In the genomic region with DNA sequence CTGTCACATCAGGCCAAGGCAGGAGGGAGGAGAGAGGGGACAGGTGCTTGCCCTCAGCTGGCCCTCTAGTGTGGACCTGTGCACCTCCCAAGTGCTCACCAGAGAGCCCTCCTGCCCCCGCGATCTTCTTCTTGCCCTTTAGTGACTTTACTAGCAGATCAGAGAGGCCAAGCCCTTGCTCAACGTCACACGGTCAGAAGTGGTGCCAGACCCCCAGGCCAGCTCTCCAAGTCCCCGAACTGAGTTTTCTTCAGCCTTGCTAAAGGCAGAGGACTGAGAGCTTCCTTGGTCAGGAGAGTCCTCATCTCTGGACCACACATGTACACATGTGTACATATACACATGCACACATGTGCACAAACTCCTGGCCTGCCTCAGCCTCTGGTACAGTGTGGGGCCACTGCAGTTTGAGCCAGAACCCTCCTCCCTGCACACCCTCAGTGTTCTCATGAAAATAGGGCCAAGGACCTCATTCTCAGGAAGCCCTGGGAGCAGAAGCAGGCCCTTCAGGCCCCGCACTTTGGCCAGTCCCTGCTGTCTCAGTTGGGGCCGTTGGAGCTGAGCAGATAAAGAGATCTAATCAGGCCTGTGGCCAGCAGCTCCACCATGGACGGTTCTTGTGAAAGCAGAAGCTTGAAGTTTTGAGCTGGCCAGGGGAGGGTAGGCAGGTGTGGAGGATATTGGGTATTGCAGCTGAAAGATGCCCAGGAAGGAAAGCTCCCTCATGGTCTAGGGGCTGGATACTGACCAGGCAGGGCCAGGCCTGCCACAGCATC, we compare ENCODE assay signal across 1 cellular context.
TF ChIP-seq lines count a peak whose summit lies in the region.

No MANE protein-coding gene starts in this region.

TF ChIP-seq in K562, 482 proteins besides CTCF, POLR2A, EP300 and RAD21 (continued from another document and continues in another):
- TF ChIP-seq, protein P1, sequence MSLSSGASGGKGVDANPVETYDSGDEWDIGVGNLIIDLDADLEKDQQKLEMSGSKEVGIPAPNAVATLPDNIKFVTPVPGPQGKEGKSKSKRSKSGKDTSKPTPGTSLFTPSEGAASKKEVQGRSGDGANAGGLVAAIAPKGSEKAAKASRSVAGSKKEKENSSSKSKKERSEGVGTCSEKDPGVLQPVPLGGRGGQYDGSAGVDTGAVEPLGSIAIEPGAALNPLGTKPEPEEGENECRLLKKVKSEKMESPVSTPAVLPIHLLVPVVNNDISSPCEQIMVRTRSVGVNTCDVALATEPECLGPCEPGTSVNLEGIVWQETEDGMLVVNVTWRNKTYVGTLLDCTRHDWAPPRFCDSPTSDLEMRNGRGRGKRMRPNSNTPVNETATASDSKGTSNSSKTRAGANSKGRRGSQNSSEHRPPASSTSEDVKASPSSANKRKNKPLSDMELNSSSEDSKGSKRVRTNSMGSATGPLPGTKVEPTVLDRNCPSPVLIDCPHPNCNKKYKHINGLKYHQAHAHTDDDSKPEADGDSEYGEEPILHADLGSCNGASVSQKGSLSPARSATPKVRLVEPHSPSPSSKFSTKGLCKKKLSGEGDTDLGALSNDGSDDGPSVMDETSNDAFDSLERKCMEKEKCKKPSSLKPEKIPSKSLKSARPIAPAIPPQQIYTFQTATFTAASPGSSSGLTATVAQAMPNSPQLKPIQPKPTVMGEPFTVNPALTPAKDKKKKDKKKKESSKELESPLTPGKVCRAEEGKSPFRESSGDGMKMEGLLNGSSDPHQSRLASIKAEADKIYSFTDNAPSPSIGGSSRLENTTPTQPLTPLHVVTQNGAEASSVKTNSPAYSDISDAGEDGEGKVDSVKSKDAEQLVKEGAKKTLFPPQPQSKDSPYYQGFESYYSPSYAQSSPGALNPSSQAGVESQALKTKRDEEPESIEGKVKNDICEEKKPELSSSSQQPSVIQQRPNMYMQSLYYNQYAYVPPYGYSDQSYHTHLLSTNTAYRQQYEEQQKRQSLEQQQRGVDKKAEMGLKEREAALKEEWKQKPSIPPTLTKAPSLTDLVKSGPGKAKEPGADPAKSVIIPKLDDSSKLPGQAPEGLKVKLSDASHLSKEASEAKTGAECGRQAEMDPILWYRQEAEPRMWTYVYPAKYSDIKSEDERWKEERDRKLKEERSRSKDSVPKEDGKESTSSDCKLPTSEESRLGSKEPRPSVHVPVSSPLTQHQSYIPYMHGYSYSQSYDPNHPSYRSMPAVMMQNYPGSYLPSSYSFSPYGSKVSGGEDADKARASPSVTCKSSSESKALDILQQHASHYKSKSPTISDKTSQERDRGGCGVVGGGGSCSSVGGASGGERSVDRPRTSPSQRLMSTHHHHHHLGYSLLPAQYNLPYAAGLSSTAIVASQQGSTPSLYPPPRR (CRISPR knock-in tag; IDR thresholded peaks at IDR 0.05; ENCODE audit: borderline replicate concordance): no peak
- TF ChIP-seq CBFA2T3 (IDR thresholded peaks at IDR 0.05) (no peak), SOX6 (IDR thresholded peaks at IDR 0.05) (peak; percentile 74; the same call in 1 of the 2 replicates), ZNF140 (CRISPR knock-in tag; IDR thresholded peaks at IDR 0.05) (no peak), ZNF77 (CRISPR knock-in tag; IDR thresholded peaks at IDR 0.05) (no peak), STAT5B (CRISPR knock-in tag; IDR thresholded peaks at IDR 0.05) (no peak), ZNF217 (CRISPR knock-in tag; IDR thresholded peaks at IDR 0.05) (no peak), U2AF1 (optimal IDR thresholded peaks at IDR 0.05; ENCODE audit: low read depth, low read length) (no peak), ZNF282 (CRISPR knock-in tag; IDR thresholded peaks at IDR 0.05) (no peak), ZNF583 (CRISPR knock-in tag; IDR thresholded peaks at IDR 0.05) (peak; percentile 87), ESRRA (IDR thresholded peaks at IDR 0.05; ENCODE audit: borderline replicate concordance, low read depth) (no peak), NFXL1 (CRISPR knock-in tag; IDR thresholded peaks at IDR 0.05) (no peak), PHF21A (IDR thresholded peaks at IDR 0.05; ENCODE audit: borderline replicate concordance, low read depth) (no peak), RCOR1 (IDR thresholded peaks at IDR 0.05; ENCODE audit: borderline replicate concordance in 1 of 2, low read depth in 2 of 2, low read length in 2 of 2) (0 out of 4 replicates have a peak, but pooled peaks of 1 of the 2 experiments have one; percentile 39), FOXA3 (CRISPR knock-in tag; conservative IDR thresholded peaks at IDR 0.05 in 1 of 2, IDR thresholded peaks at IDR 0.05 in 1 of 2) (no peak), SNRNP70 (optimal IDR thresholded peaks at IDR 0.05; ENCODE audit: low read depth, low read length) (no peak), MECOM (CRISPR knock-in tag; IDR thresholded peaks at IDR 0.05) (no peak; the same call in 1 of the 2 replicates), E2F3 (CRISPR knock-in tag; IDR thresholded peaks at IDR 0.05) (0 out of 2 replicates have a peak, but pooled peaks have one; percentile 17), KAT7 (CRISPR knock-in tag; IDR thresholded peaks at IDR 0.05; ENCODE audit: borderline replicate concordance) (no peak), ETV1 (tag; conservative IDR thresholded peaks at IDR 0.05; ENCODE audit: low read depth) (no peak), ZNF239 (CRISPR knock-in tag; IDR thresholded peaks at IDR 0.05) (peak; percentile 71)
- TF ChIP-seq, protein P2, sequence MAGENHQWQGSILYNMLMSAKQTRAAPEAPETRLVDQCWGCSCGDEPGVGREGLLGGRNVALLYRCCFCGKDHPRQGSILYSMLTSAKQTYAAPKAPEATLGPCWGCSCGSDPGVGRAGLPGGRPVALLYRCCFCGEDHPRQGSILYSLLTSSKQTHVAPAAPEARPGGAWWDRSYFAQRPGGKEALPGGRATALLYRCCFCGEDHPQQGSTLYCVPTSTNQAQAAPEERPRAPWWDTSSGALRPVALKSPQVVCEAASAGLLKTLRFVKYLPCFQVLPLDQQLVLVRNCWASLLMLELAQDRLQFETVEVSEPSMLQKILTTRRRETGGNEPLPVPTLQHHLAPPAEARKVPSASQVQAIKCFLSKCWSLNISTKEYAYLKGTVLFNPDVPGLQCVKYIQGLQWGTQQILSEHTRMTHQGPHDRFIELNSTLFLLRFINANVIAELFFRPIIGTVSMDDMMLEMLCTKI (IDR thresholded peaks at IDR 0.05; ENCODE audit: partially characterized antibody): no peak
- TF ChIP-seq, protein P3, sequence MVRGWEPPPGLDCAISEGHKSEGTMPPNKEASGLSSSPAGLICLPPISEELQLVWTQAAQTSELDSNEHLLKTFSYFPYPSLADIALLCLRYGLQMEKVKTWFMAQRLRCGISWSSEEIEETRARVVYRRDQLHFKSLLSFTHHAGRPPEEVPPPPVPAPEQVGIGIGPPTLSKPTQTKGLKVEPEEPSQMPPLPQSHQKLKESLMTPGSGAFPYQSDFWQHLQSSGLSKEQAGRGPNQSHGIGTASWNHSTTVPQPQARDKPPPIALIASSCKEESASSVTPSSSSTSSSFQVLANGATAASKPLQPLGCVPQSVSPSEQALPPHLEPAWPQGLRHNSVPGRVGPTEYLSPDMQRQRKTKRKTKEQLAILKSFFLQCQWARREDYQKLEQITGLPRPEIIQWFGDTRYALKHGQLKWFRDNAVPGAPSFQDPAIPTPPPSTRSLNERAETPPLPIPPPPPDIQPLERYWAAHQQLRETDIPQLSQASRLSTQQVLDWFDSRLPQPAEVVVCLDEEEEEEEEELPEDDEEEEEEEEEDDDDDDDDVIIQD (CRISPR knock-in tag; IDR thresholded peaks at IDR 0.05): 0 out of 2 replicates have a peak, but pooled peaks have one; percentile 72
- TF ChIP-seq, protein P4, sequence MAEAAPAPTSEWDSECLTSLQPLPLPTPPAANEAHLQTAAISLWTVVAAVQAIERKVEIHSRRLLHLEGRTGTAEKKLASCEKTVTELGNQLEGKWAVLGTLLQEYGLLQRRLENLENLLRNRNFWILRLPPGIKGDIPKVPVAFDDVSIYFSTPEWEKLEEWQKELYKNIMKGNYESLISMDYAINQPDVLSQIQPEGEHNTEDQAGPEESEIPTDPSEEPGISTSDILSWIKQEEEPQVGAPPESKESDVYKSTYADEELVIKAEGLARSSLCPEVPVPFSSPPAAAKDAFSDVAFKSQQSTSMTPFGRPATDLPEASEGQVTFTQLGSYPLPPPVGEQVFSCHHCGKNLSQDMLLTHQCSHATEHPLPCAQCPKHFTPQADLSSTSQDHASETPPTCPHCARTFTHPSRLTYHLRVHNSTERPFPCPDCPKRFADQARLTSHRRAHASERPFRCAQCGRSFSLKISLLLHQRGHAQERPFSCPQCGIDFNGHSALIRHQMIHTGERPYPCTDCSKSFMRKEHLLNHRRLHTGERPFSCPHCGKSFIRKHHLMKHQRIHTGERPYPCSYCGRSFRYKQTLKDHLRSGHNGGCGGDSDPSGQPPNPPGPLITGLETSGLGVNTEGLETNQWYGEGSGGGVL (CRISPR knock-in tag; IDR thresholded peaks at IDR 0.05): no peak
- TF ChIP-seq, protein P5, sequence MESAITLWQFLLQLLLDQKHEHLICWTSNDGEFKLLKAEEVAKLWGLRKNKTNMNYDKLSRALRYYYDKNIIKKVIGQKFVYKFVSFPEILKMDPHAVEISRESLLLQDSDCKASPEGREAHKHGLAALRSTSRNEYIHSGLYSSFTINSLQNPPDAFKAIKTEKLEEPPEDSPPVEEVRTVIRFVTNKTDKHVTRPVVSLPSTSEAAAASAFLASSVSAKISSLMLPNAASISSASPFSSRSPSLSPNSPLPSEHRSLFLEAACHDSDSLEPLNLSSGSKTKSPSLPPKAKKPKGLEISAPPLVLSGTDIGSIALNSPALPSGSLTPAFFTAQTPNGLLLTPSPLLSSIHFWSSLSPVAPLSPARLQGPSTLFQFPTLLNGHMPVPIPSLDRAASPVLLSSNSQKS (CRISPR knock-in tag; IDR thresholded peaks at IDR 0.05): no peak
- TF ChIP-seq, protein P6, sequence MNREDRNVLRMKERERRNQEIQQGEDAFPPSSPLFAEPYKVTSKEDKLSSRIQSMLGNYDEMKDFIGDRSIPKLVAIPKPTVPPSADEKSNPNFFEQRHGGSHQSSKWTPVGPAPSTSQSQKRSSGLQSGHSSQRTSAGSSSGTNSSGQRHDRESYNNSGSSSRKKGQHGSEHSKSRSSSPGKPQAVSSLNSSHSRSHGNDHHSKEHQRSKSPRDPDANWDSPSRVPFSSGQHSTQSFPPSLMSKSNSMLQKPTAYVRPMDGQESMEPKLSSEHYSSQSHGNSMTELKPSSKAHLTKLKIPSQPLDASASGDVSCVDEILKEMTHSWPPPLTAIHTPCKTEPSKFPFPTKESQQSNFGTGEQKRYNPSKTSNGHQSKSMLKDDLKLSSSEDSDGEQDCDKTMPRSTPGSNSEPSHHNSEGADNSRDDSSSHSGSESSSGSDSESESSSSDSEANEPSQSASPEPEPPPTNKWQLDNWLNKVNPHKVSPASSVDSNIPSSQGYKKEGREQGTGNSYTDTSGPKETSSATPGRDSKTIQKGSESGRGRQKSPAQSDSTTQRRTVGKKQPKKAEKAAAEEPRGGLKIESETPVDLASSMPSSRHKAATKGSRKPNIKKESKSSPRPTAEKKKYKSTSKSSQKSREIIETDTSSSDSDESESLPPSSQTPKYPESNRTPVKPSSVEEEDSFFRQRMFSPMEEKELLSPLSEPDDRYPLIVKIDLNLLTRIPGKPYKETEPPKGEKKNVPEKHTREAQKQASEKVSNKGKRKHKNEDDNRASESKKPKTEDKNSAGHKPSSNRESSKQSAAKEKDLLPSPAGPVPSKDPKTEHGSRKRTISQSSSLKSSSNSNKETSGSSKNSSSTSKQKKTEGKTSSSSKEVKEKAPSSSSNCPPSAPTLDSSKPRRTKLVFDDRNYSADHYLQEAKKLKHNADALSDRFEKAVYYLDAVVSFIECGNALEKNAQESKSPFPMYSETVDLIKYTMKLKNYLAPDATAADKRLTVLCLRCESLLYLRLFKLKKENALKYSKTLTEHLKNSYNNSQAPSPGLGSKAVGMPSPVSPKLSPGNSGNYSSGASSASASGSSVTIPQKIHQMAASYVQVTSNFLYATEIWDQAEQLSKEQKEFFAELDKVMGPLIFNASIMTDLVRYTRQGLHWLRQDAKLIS (CRISPR knock-in tag; IDR thresholded peaks at IDR 0.05): no peak
- TF ChIP-seq, protein P7, sequence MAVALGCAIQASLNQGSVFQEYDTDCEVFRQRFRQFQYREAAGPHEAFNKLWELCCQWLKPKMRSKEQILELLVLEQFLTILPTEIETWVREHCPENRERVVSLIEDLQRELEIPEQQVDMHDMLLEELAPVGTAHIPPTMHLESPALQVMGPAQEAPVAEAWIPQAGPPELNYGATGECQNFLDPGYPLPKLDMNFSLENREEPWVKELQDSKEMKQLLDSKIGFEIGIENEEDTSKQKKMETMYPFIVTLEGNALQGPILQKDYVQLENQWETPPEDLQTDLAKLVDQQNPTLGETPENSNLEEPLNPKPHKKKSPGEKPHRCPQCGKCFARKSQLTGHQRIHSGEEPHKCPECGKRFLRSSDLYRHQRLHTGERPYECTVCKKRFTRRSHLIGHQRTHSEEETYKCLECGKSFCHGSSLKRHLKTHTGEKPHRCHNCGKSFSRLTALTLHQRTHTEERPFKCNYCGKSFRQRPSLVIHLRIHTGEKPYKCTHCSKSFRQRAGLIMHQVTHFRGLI (CRISPR knock-in tag; IDR thresholded peaks at IDR 0.05): peak; percentile 75; the same call in 1 of the 2 replicates
- TF ChIP-seq, protein P8, sequence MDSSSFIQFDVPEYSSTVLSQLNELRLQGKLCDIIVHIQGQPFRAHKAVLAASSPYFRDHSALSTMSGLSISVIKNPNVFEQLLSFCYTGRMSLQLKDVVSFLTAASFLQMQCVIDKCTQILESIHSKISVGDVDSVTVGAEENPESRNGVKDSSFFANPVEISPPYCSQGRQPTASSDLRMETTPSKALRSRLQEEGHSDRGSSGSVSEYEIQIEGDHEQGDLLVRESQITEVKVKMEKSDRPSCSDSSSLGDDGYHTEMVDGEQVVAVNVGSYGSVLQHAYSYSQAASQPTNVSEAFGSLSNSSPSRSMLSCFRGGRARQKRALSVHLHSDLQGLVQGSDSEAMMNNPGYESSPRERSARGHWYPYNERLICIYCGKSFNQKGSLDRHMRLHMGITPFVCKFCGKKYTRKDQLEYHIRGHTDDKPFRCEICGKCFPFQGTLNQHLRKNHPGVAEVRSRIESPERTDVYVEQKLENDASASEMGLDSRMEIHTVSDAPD (CRISPR knock-in tag; IDR thresholded peaks at IDR 0.05): no peak
- TF ChIP-seq, protein P9, sequence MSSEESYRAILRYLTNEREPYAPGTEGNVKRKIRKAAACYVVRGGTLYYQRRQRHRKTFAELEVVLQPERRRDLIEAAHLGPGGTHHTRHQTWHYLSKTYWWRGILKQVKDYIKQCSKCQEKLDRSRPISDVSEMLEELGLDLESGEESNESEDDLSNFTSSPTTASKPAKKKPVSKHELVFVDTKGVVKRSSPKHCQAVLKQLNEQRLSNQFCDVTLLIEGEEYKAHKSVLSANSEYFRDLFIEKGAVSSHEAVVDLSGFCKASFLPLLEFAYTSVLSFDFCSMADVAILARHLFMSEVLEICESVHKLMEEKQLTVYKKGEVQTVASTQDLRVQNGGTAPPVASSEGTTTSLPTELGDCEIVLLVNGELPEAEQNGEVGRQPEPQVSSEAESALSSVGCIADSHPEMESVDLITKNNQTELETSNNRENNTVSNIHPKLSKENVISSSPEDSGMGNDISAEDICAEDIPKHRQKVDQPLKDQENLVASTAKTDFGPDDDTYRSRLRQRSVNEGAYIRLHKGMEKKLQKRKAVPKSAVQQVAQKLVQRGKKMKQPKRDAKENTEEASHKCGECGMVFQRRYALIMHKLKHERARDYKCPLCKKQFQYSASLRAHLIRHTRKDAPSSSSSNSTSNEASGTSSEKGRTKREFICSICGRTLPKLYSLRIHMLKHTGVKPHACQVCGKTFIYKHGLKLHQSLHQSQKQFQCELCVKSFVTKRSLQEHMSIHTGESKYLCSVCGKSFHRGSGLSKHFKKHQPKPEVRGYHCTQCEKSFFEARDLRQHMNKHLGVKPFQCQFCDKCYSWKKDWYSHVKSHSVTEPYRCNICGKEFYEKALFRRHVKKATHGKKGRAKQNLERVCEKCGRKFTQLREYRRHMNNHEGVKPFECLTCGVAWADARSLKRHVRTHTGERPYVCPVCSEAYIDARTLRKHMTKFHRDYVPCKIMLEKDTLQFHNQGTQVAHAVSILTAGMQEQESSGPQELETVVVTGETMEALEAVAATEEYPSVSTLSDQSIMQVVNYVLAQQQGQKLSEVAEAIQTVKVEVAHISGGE (CRISPR knock-in tag; IDR thresholded peaks at IDR 0.05): peak in 1 of 3 experiments; percentile 72; a peak in 2 of 6 replicates
